ENCODE assay signal across 10 cellular contexts in the genomic region with DNA sequence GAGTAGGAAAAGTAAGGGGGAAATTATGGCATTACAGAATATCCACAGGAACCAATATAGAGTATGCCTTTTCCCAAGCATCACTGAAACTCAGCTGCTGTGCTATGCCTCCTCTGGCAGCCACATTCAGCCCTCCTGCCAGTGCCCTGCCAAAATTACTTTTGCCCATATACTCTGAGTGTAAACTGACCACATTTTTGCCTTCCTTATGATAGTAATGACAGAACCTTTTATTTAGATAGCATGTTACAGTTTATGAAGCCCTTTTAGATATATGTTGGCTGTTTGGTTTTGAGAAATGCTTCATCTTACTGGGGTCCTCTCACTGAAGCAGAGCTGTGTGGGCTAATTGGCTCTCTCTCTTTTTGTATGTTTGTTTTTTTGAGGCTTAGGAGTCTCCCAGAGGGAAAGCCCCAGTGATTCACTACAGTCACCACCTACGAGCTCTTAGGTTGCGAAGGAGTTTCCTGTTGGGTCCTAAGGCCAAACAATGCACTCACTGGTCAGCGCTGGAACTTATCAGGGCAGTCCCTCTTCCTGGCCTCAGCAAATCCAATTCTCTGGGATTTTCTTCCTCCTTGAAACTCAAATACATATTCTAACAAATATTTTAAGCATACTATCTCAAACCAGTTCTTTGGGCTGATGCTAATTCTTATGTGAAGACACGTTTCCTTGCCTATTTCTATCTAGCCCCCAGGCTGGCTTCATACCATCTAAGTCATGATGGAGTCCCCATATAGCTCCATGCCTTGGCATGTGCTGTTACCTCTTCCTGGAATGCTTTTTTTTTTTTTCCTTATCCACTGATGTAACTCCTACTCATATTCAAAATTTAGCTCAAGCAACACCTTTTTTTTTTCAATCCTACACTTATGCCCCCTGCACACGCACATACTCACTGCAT. TPM values are rescaled to one million over a fixed set of nuclear protein-coding genes. Genes with fewer than 3 reads are reported as not detected.
DNase-seq lines count a peak whose midpoint lies in the region; ATAC-seq, FAIRE-seq and TF ChIP-seq lines count a peak whose summit lies in the region.
"Had no signal": no experiment of that assay in that cellular context is flagged by ENCODE, and none has a peak within 500 bp of the region (broad histone marks: within the 10 kb centered on the region; RNA-seq: fewer than 3 reads in every experiment).

No MANE protein-coding gene starts in this region.

- SMC1A ChIA-PET in GM12878 (lab: Charles Lee; ENCODE audit: uncharacterized antibody, unreplicated experiment) = interaction anchor here (0.9 to 3.4 kb wide), 6 partner anchors 10 to 89 kb away, joined by 3 to 16 read pairs (median 3); no protein-coding TSS in a partner anchor

- 19% methylated on average over 5 of the region's 5 CpGs for WGBS in GM12878 (ENCODE audit: insufficient coverage, insufficient replicate concordance, low lambda C conversion rate, missing lambda C conversion rate)

- no peaks in the 10 kb centered on the region for H3K79me2 ChIP-seq in GM12878 (ENCODE audit: control insufficient read depth, insufficient read depth, low read length)

- H2AFZ ChIP-seq in GM12878 (ENCODE audit: control insufficient read depth, low read depth, low read length) = no peak overlapping the region

- H3K27ac ChIP-seq in GM12878 (ENCODE audit: control insufficient read depth, insufficient read depth) = no peak overlapping the region
- no peak overlapping the region for H3K27ac ChIP-seq in lower lobe of right lung

- H3K4me1 ChIP-seq in GM12878 (ENCODE audit: control insufficient read depth, insufficient read depth, low read length) = no peaks in the 10 kb centered on the region
- peaks cover 4% of the 10 kb centered on the region for H3K4me1 ChIP-seq in lower lobe of right lung

- TF ChIP-seq RAD21 in GM12878 (IDR thresholded peaks at IDR 0.05; ENCODE audit: insufficient read depth, low read depth, low read length) = no peak

- no TSS peak for BruUV-seq in GM12878 (replicated peaks; lab: Mats Ljungman, UMichigan)

- TF ChIP-seq EP300 in GM12878 (IDR thresholded peaks at IDR 0.05; ENCODE audit: borderline replicate concordance in 1 of 2, control insufficient read depth in 1 of 2, low read depth in 2 of 2, low read length in 2 of 2) = no peak

- FAIRE-seq in H54 (lab: Jason Lieb, UNC) (peak; percentile 23), GM12878 (lab: Jason Lieb, UNC) (no peak)

- DNase-seq in EH (ENCODE audit: low read depth) (peak; percentile 38), H54 (ENCODE audit: insufficient read length, low spot score) (peak; percentile 32), GM12878 (ENCODE audit: low read depth, low spot score) (no peak), lower lobe of right lung (no peak), amygdala (lab: John Stamatoyannopoulos, UW) (no peak)
- DNase-seq: cortex of kidney, SHP77 had no signal

- RAD21 ChIA-PET in GM12878 (lab: Charles Lee; ENCODE audit: unreplicated experiment) = interaction anchor here (0.6 to 1.9 kb wide), 3 partner anchors 23 to 118 kb away, joined by 3 to 8 read pairs (median 4); partner anchors contain the start of gene FANCG

- no peaks in the 10 kb centered on the region for H3K36me3 ChIP-seq in GM12878 (ENCODE audit: control insufficient read depth in 2 of 2, insufficient read depth in 2 of 2, low read length in 1 of 2)
- no peaks in the 10 kb centered on the region for H3K36me3 ChIP-seq in lower lobe of right lung

- no peaks in the 10 kb centered on the region for H4K20me1 ChIP-seq in GM12878 (ENCODE audit: control insufficient read depth, insufficient read depth)

- ATAC-seq in GM12878 = peak; percentile 85
- peak; percentile 58 to 73 for ATAC-seq in lower lobe of right lung
- no peak for ATAC-seq in HG03135 (IDR thresholded peaks at IDR 0.05; ENCODE audit: unreplicated experiment)
- ATAC-seq in GM18858 (IDR thresholded peaks at IDR 0.05; ENCODE audit: unreplicated experiment) = no peak

- CTCF ChIA-PET in GM12878 (lab: Yijun Ruan, JAX) = interaction anchor here (0.6 to 1.5 kb wide), 9 partner anchors 10 to 135 kb away, joined by 3 to 7 read pairs (median 3); partner anchors contain the start of gene PIGO

- H3K9me3 ChIP-seq in GM12878 (replicated peaks; ENCODE audit: control insufficient read depth, insufficient read depth, low read length) (no peaks in the 10 kb centered on the region), lower lobe of right lung (no peaks in the 10 kb centered on the region)

- TF ChIP-seq CTCF in GM12878 (IDR thresholded peaks at IDR 0.05 in 2 of 3, conservative IDR thresholded peaks at IDR 0.05 in 1 of 3; ENCODE audit: control insufficient read depth in 2 of 3, extremely low read depth in 1 of 3, insufficient read depth in 1 of 3, low read depth in 3 of 3, low read length in 3 of 3) (no peak), lower lobe of right lung (IDR thresholded peaks at IDR 0.05) (no peak)

- POLR2A ChIA-PET in GM12878 (lab: Charles Lee) = no interaction called here

- H3K4me2 ChIP-seq in GM12878 (ENCODE audit: control insufficient read depth, insufficient read depth) = no peak overlapping the region

- no peak overlapping the region for H3K9ac ChIP-seq in GM12878 (ENCODE audit: control insufficient read depth, insufficient read depth, low read length)

- no peak overlapping the region for H3K4me3 ChIP-seq in GM12878
- no peak overlapping the region for H3K4me3 ChIP-seq in lower lobe of right lung

- H3K27me3 ChIP-seq in GM12878 (replicated peaks in 1 of 2; ENCODE audit: control insufficient read depth in 2 of 2, insufficient read depth in 2 of 2, low read length in 1 of 2) (peaks cover 8 to 25% of the 10 kb centered on the region in 2 experiments), lower lobe of right lung (ENCODE audit: low read depth) (peaks cover 42% of the 10 kb centered on the region)

- intact Hi-C loops in GM12878 (cut with micrococcal nuclease; ENCODE audit: unreplicated experiment) = no loop called here
- intact Hi-C loops in lower lobe of right lung (cut with DNase I) = no loop called here

- no peak for TF ChIP-seq POLR2A in H54 (IDR thresholded peaks at IDR 0.05; ENCODE audit: low read depth, low read length)
- TF ChIP-seq POLR2A in GM12878 (IDR thresholded peaks at IDR 0.05; ENCODE audit: low read depth, low read length) = no peak

- in situ Hi-C loops in GM12878 (cut with MboI) = no loop called here

TF ChIP-seq in GM12878, 131 proteins besides CTCF, POLR2A, EP300 and RAD21 (continues in another document):
- TF ChIP-seq JUNB (IDR thresholded peaks at IDR 0.05) = peak; percentile 33; the same call in 1 of the 2 replicates
- TF ChIP-seq IKZF1 (conservative IDR thresholded peaks at IDR 0.05) = 0 out of 2 replicates have a peak, but pooled peaks have one; percentile 27
- TF ChIP-seq IKZF2 (IDR thresholded peaks at IDR 0.05) = peak in 1 of 2 experiments; percentile 24; a peak in 2 of 4 replicates

RNA-seq across cellular contexts. Expression of gene PHF24, which starts 3.7 kb away (rescaled TPM):
- not detected in 2 replicates for total RNA-seq in GM12878 (2013; cell fraction: nucleolus; rRNA removed)
- total RNA-seq in GM12878 (2014; rRNA removed) (not detected in 2 replicates), GM12878 (2014; rRNA removed; fragmentation: Illumina TruSeq; extraction: Trizol) (not detected in 2 replicates), GM12878 (2021) (not detected in 2 replicates), lower lobe of right lung (1.3 TPM)
- not detected for polyA plus RNA-seq in GM12878 (2011; ENCODE audit: low read depth)
- polyA plus RNA-seq in GM12878 (2011; rRNA removed) (0.04 TPM in 1 of 2 replicates, not detected in the other), GM12878 (2014; fragmentation: Illumina TruSeq; extraction: Trizol) (not detected in 2 replicates), GM12878 (2014; fragmentation: Nextera tagmentation; extraction: Ambion mirVana) (under 1 TPM in 1 of 2 experiments, not detected in 1; 0.02 TPM), GM12878 (2014; rRNA removed) (0.04 TPM in 1 of 2 replicates, not detected in the other), GM12878 (2016; fragmentation: Nextera tagmentation; extraction: Ambion mirVana) (not detected)
- polyA plus RNA-seq in GM12878 (2011; cell fraction: cytosol; rRNA removed) = not detected in 2 replicates
- not detected in 2 replicates for polyA plus RNA-seq in GM12878 (2011; cell fraction: nucleus; rRNA removed)
- not detected in 2 replicates for polyA plus RNA-seq in GM12878 (2012)
- not detected in 2 replicates for polyA minus RNA-seq in GM12878 (2011; rRNA and poly(A)+ RNA removed)
- polyA minus RNA-seq in GM12878 (2011; cell fraction: cytosol; rRNA and poly(A)+ RNA removed) = not detected in 2 replicates
- not detected in 2 replicates for polyA minus RNA-seq in GM12878 (2011; cell fraction: nucleus; rRNA and poly(A)+ RNA removed)
- total RNA-seq: activated CD8-positive, alpha-beta memory T cell treated with anti-CD3 and anti-CD28 coated beads for 36 hours had no signal

RNA-seq across cellular contexts. Expression of gene DNAJB5, which starts 27.7 kb away (rescaled TPM):
- 2.6 and 3.2 TPM in 2 replicates for total RNA-seq in GM12878 (2013; cell fraction: nucleolus; rRNA removed)
- total RNA-seq in GM12878 (2014; rRNA removed) = 8.6 and 8.8 TPM in 2 replicates
- total RNA-seq in GM12878 (2014; rRNA removed; fragmentation: Illumina TruSeq; extraction: Trizol) = 8.2 and 8.3 TPM in 2 replicates
- total RNA-seq in GM12878 (2021) = 9.3 and 9.9 TPM in 2 replicates
- polyA plus RNA-seq in GM12878 (2011; ENCODE audit: low read depth) = 3.2 TPM
- polyA plus RNA-seq in GM12878 (2011; rRNA removed) = 1.4 and 1.9 TPM in 2 replicates
- 3.7 and 4.3 TPM in 2 replicates for polyA plus RNA-seq in GM12878 (2011; cell fraction: cytosol; rRNA removed)
- polyA plus RNA-seq in GM12878 (2011; cell fraction: nucleus; rRNA removed) = 1.2 and 2.5 TPM in 2 replicates
- 4.8 and 5.2 TPM in 2 replicates for polyA plus RNA-seq in GM12878 (2012)
- 9.3 and 13.3 TPM in 2 replicates for polyA plus RNA-seq in GM12878 (2014; fragmentation: Illumina TruSeq; extraction: Trizol)
- polyA plus RNA-seq in GM12878 (2014; fragmentation: Nextera tagmentation; extraction: Ambion mirVana) = 1 to 10 TPM in 1 of 2 experiments, under 1 TPM in 1; 0.92 to 1.5 TPM
- 8.9 and 9.0 TPM in 2 replicates for polyA plus RNA-seq in GM12878 (2014; rRNA removed)
- 1 to 10 TPM; 4.9 to 5.4 TPM for polyA plus RNA-seq in GM12878 (2016; fragmentation: Nextera tagmentation; extraction: Ambion mirVana)
- 2.1 and 3.2 TPM in 2 replicates for polyA minus RNA-seq in GM12878 (2011; rRNA and poly(A)+ RNA removed)
- 0.53 and 0.94 TPM in 2 replicates for polyA minus RNA-seq in GM12878 (2011; cell fraction: cytosol; rRNA and poly(A)+ RNA removed)
- 0.85 and 0.86 TPM in 2 replicates for polyA minus RNA-seq in GM12878 (2011; cell fraction: nucleus; rRNA and poly(A)+ RNA removed)
- 6.0 TPM for total RNA-seq in lower lobe of right lung

Comparison
In these comparisons a context has a peak if more than half of its experiments do, and no peak if none do; other contexts are left out.
1. DNase-seq: peak in EH (single experiment) and H54 (single experiment); none in GM12878 (single experiment), lower lobe of right lung (single experiment) and amygdala (0 of 56).
2. ATAC-seq: peak in GM12878 (single experiment) and lower lobe of right lung (2 of 2); none in HG03135 (single experiment) and GM18858 (single experiment).